9 cellular contexts compared by ENCODE assay signal in the genomic region with DNA sequence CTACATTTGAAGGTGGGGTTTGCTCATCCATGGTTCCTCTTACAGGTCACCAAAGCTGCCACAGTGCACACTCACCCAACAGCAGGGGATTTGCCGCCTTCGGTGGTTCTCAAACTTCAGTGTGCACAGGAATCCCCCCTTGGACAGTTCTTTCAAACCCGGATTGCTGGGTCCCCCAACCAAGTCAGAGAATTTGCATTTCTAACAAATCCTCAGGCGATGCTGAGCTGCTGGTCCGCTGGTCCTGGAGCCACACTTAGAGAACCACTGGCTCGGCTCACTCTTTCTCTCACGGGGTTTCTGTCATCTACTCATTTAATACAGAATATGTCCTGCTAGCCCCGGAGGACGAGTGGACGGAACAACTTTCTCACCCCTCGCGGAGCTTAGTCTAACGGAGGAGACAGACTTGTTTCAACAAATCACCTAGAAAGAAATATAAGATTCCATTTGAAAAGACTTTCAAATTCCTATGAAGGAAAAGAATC. TPM values are rescaled to one million over a fixed set of nuclear protein-coding genes. Genes with fewer than 3 reads are reported as not detected.
DNase-seq lines count a peak whose midpoint lies in the region; ATAC-seq and TF ChIP-seq lines count a peak whose summit lies in the region.
"Had no signal": no experiment of that assay in that cellular context is flagged by ENCODE, and none has a peak within 500 bp of the region (broad histone marks: within the 10 kb centered on the region; RNA-seq: fewer than 3 reads in every experiment).

No MANE protein-coding gene starts in this region.

- H3K9me3 Mint-ChIP-seq in GM23338 (no peaks in the 10 kb centered on the region), glutamatergic neuron (ENCODE audit: unreplicated experiment) (peaks cover 4% of the 10 kb centered on the region)
- H3K9me3 Mint-ChIP-seq in activated CD4-positive, alpha-beta memory T cell treated with anti-CD3 and anti-CD28 coated beads for 36 hours, result no peaks in the 10 kb centered on the region

- peak overlapping the region; percentile 70; the same call in 1 of the 2 replicates for H3K4me2 ChIP-seq in GM23338

- H3F3A ChIP-seq in GM23338 (replicated peaks; ENCODE audit: low read depth), result 0 out of 2 replicates have a peak, but pooled peaks cover 14% of the 10 kb centered on the region

- peak overlapping the region; percentile 41; the same call in 2 of the 3 replicates for H3K4me3 Mint-ChIP-seq in GM23338
- H3K4me3 Mint-ChIP-seq in activated CD4-positive, alpha-beta memory T cell treated with anti-CD3 and anti-CD28 coated beads for 36 hours, result peak overlapping the region; percentile 77
- peak overlapping the region; percentile 64 for H3K4me3 Mint-ChIP-seq in glutamatergic neuron (ENCODE audit: unreplicated experiment)

- peaks cover 50% of the 10 kb centered on the region for H3K4me1 ChIP-seq in GM23338 (ENCODE audit: insufficient read depth)

- CTCF ChIA-PET in activated CD4-positive, alpha-beta memory T cell treated with anti-CD3 and anti-CD28 coated beads for 36 hours (lab: Charles Lee), result interaction anchor here (0.8 to 12.7 kb wide), 23 partner anchors 10 to 1142 kb away, joined by 3 to 218 read pairs (median 7); a partner anchor contains a TSS

- H3K27me3 Mint-ChIP-seq in GM23338 (ENCODE audit: insufficient read depth, low read depth, poor library complexity) (peaks cover 26% of the 10 kb centered on the region), glutamatergic neuron (ENCODE audit: unreplicated experiment) (peaks cover 7% of the 10 kb centered on the region)
- no peaks in the 10 kb centered on the region for H3K27me3 Mint-ChIP-seq in activated CD4-positive, alpha-beta memory T cell treated with anti-CD3 and anti-CD28 coated beads for 36 hours

- H3K27me3 ChIP-seq in GM23338 (ENCODE audit: insufficient read depth), result peaks cover 4% of the 10 kb centered on the region; the same call in 1 of the 2 replicates
- H3K27me3 ChIP-seq: brain microvascular endothelial cell had no signal

- no peaks in the 10 kb centered on the region for H3K36me3 Mint-ChIP-seq in GM23338 (ENCODE audit: low read depth)
- H3K36me3 Mint-ChIP-seq in activated CD4-positive, alpha-beta memory T cell treated with anti-CD3 and anti-CD28 coated beads for 36 hours, result no peaks in the 10 kb centered on the region
- H3K36me3 Mint-ChIP-seq in glutamatergic neuron (ENCODE audit: unreplicated experiment), result no peaks in the 10 kb centered on the region

- peak overlapping the region; percentile 74; the same call in 1 of the 2 replicates for H2AFZ ChIP-seq in GM23338

- H3K4me1 Mint-ChIP-seq in GM23338 (peaks cover 61% of the 10 kb centered on the region), glutamatergic neuron (ENCODE audit: low read depth, unreplicated experiment) (peaks cover 18% of the 10 kb centered on the region)
- H3K4me1 Mint-ChIP-seq in activated CD4-positive, alpha-beta memory T cell treated with anti-CD3 and anti-CD28 coated beads for 36 hours (ENCODE audit: low read depth), result peaks cover 71% of the 10 kb centered on the region

- intact Hi-C loops in activated CD4-positive, alpha-beta memory T cell treated with anti-CD3 and anti-CD28 coated beads for 36 hours (cut with micrococcal nuclease), result loop anchor here (1.0 to 10.0 kb wide), 7 partner anchors 21 to 1002 kb away; a partner anchor contains a TSS

- H3K9me2 ChIP-seq in GM23338 (ENCODE audit: insufficient read depth), result peaks cover 6% of the 10 kb centered on the region; the same call in 1 of the 2 replicates

- no peak for TF ChIP-seq CTCF in GM23338 (conservative IDR thresholded peaks at IDR 0.05; ENCODE audit: low read depth in 2 of 2)
- peak; percentile 57 for TF ChIP-seq CTCF in glutamatergic neuron (IDR thresholded peaks at IDR 0.05; ENCODE audit: partially characterized antibody, unreplicated experiment)

- DNase-seq in GM23338 (ENCODE audit: low spot score), result no peak
- no peak for DNase-seq in activated CD4-positive, alpha-beta memory T cell treated with anti-CD3 and anti-CD28 coated beads for 36 hours
- no peak for DNase-seq in glutamatergic neuron
- no peak for DNase-seq in NOMO-1 treated with DMSO at 0.1 percent for 48 hours (lab: John Stamatoyannopoulos, UW; ENCODE audit: unreplicated experiment)
- DNase-seq in NCI-H1092 treated with DMSO at 0.1 percent for 48 hours (lab: John Stamatoyannopoulos, UW), result no peak
- DNase-seq in NCI-H510A treated with DMSO at 0.1 percent for 48 hours (lab: John Stamatoyannopoulos, UW), result no peak

- H3K4me3 ChIP-seq in GM23338 (peak overlapping the region; percentile 60; the same call in 1 of the 2 replicates), skin epidermis (peak overlapping the region in 6 of 7 experiments; percentile 17 to 49 (median 34))

- no peak overlapping the region for H3K27ac ChIP-seq in GM23338 (ENCODE audit: low read depth)
- peak overlapping the region in 20 of 21 experiments; percentile 95 to 100 (median 98) for H3K27ac ChIP-seq in skin epidermis

- H4K20me1 ChIP-seq in GM23338 (replicated peaks; ENCODE audit: insufficient read depth), result no peaks in the 10 kb centered on the region

- H3K27ac Mint-ChIP-seq in GM23338, result no peak overlapping the region
- peak overlapping the region; percentile 93 for H3K27ac Mint-ChIP-seq in activated CD4-positive, alpha-beta memory T cell treated with anti-CD3 and anti-CD28 coated beads for 36 hours
- H3K27ac Mint-ChIP-seq in glutamatergic neuron (ENCODE audit: unreplicated experiment), result no peak overlapping the region

- no peak for ATAC-seq in GM23338
- no peak for ATAC-seq in HG03280 (IDR thresholded peaks at IDR 0.05; ENCODE audit: unreplicated experiment)

- H3K36me3 ChIP-seq in GM23338 (ENCODE audit: insufficient read depth), result no peaks in the 10 kb centered on the region; the same call in 1 of the 2 replicates
- H3K36me3 ChIP-seq: brain microvascular endothelial cell had no signal

- peaks cover 10% of the 10 kb centered on the region; the same call in 1 of the 2 replicates for H3K79me2 ChIP-seq in GM23338 (replicated peaks; ENCODE audit: insufficient read depth)

- POLR2A ChIA-PET in activated CD4-positive, alpha-beta memory T cell treated with anti-CD3 and anti-CD28 coated beads for 36 hours (lab: Charles Lee), result interaction anchor here (1.0 to 9.3 kb wide), 6 partner anchors 21 to 579 kb away, joined by 3 to 163 read pairs (median 10); a partner anchor contains a TSS

TF ChIP-seq in GM23338, 12 proteins besides CTCF, POLR2A, EP300 and RAD21 (continues in another document):
- TF ChIP-seq POLR2AphosphoS5 (IDR thresholded peaks at IDR 0.05; ENCODE audit: low read depth) (no peak), NANOG (IDR thresholded peaks at IDR 0.05; ENCODE audit: borderline replicate concordance) (no peak), ZNF114 (CRISPR knock-in tag; IDR thresholded peaks at IDR 0.05) (no peak), EZH2 (IDR thresholded peaks at IDR 0.05; ENCODE audit: low read depth, unreplicated experiment) (no peak), EZH2phosphoT487 (IDR thresholded peaks at IDR 0.05; ENCODE audit: unreplicated experiment) (no peak)
- TF ChIP-seq, protein P1, sequence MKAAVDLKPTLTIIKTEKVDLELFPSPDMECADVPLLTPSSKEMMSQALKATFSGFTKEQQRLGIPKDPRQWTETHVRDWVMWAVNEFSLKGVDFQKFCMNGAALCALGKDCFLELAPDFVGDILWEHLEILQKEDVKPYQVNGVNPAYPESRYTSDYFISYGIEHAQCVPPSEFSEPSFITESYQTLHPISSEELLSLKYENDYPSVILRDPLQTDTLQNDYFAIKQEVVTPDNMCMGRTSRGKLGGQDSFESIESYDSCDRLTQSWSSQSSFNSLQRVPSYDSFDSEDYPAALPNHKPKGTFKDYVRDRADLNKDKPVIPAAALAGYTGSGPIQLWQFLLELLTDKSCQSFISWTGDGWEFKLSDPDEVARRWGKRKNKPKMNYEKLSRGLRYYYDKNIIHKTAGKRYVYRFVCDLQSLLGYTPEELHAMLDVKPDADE (IDR thresholded peaks at IDR 0.05), result no peak

RNA-seq across cellular contexts. Expression of a gene that starts 24.1 kb away (rescaled TPM):
- 108 and 148 TPM in 2 replicates for total RNA-seq in GM23338 (2014; rRNA removed; shearing (Covaris generic))
- polyA plus RNA-seq in GM23338 (2016; fragmentation: Nextera tagmentation; extraction: Ambion mirVana), result 359 and 382 TPM in 2 replicates
- total RNA-seq in activated CD4-positive, alpha-beta memory T cell treated with anti-CD3 and anti-CD28 coated beads for 36 hours, result 100 to 1,000 TPM; 103 to 107 TPM
- total RNA-seq in glutamatergic neuron (ENCODE audit: unreplicated experiment), result 2.7 TPM

Comparison
In these comparisons a context has a peak if more than half of its experiments do, and no peak if none do; other contexts are left out.
1. RNA of a gene that starts 24.1 kb away (total RNA-seq): 108 to 148 TPM in GM23338 and 103 to 107 TPM in activated CD4-positive, alpha-beta memory T cell treated with anti-CD3 and anti-CD28 coated beads for 36 hours; 2.7 TPM in glutamatergic neuron (single experiment); every median in the first group is over 10 times any median in the second.
2. Peak in every context shown above with its lines, with median percentiles within 50 percentile points of each other: H3K4me3 Mint-ChIP-seq.